In the genomic region with DNA sequence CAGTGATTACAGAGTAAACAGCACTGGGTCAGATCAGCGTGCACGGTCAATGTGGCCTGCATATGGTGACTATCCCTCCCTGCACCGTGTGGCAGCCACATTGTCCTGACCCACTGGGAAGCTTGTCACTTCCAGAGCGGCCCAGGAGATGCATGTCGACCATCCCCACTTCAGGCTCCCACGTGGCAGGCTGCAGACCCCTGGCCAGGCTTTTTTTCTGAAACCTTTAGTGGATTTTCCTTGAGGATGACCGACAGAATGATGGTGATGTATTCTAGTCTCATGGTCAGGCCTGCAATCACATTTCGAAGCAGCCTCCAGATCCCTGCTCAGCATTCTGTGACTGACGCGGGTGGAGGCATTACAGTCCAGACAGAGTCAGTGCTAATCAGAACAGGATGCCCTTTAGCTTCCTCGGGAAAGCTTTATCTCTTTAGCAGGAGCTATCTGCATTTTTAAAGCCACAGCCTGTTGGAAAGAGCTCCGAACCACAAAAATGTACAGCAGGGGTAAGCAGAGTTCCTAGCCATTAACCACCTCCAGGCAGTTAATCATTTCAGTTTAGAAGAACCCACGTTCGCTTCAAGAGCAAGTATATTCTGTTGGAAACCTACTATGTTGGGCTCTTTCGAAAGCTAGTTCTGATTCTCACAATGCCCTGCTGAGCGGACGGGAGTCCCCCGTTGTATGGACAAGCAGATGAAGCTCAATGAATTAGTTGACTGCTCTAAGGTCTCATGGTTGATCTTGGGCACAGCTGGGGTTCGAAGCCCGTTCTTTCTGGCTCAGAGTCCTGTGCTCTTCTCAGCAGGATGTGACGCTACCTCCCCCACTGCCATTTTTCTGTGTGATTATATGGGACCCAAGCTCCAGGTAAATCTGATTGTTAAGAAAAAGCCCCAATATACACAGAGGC, we compare ENCODE assay signal across 10 cellular contexts. TPM values are rescaled to one million over a fixed set of nuclear protein-coding genes. Genes with fewer than 3 reads are reported as not detected.
DNase-seq lines count a peak whose midpoint lies in the region; TF ChIP-seq lines count a peak whose summit lies in the region.
"Had no signal": no experiment of that assay in that cellular context is flagged by ENCODE, and none has a peak within 500 bp of the region (broad histone marks: within the 10 kb centered on the region; RNA-seq: fewer than 3 reads in every experiment).

No MANE protein-coding gene starts in this region.

- H3K27ac ChIP-seq in SK-N-SH (ENCODE audit: low read depth in 2 of 2, low read length in 1 of 2), result peak overlapping the region; percentile 82 to 100
- H3K27ac ChIP-seq: neutrophil had no signal

- no peaks in the 10 kb centered on the region for H3K36me3 Mint-ChIP-seq in neural crest cell (ENCODE audit: low read depth)
- H3K36me3 Mint-ChIP-seq in activated T-cell treated with anti-CD3 and anti-CD28 coated beads, Interleukin-2, amount 50 U/mL, for 24 hours (ENCODE audit: low read depth), result no peaks in the 10 kb centered on the region

- no peak overlapping the region for H3K4me3 Mint-ChIP-seq in neural crest cell
- no peak overlapping the region for H3K4me3 Mint-ChIP-seq in activated T-cell treated with anti-CD3 and anti-CD28 coated beads, Interleukin-2, amount 50 U/mL, for 24 hours

- no peaks in the 10 kb centered on the region for H3K36me3 ChIP-seq in SK-N-SH (replicated peaks in 1 of 2; ENCODE audit: control insufficient read depth in 1 of 2, insufficient read depth in 2 of 2, low read length in 1 of 2)
- H3K36me3 ChIP-seq: neutrophil had no signal

- no peaks in the 10 kb centered on the region for H3K79me2 ChIP-seq in SK-N-SH (ENCODE audit: insufficient read depth)

- H3K27me3 ChIP-seq in SK-N-SH (ENCODE audit: insufficient read depth), result no peaks in the 10 kb centered on the region
- H3K27me3 ChIP-seq: neutrophil had no signal

- H3K27ac Mint-ChIP-seq in neural crest cell (ENCODE audit: unreplicated experiment), result peak overlapping the region; percentile 38
- H3K27ac Mint-ChIP-seq in activated T-cell treated with anti-CD3 and anti-CD28 coated beads, Interleukin-2, amount 50 U/mL, for 24 hours, result no peak overlapping the region

- peak overlapping the region; percentile 73; the same call in 1 of the 2 replicates for H2AFZ ChIP-seq in SK-N-SH (ENCODE audit: low read depth)

- H3F3A ChIP-seq in SK-N-SH (replicated peaks; ENCODE audit: insufficient read depth), result peaks cover 21% of the 10 kb centered on the region

- H3K4me3 ChIP-seq in SK-N-SH (ENCODE audit: low read depth in 2 of 2, low read length in 1 of 2) (no peak overlapping the region), foreskin fibroblast (ENCODE audit: low read depth in 1 of 2, low read length in 2 of 2) (no peak overlapping the region)

- TF ChIP-seq CTCF in SK-N-SH (IDR thresholded peaks at IDR 0.05) (no peak), foreskin fibroblast (IDR thresholded peaks at IDR 0.05; ENCODE audit: low read depth, low read length) (no peak), neural crest cell (conservative IDR thresholded peaks at IDR 0.05) (no peak)

- no peaks in the 10 kb centered on the region for H4K20me1 ChIP-seq in SK-N-SH (ENCODE audit: insufficient read depth)

- DNase-seq in AG20443 (ENCODE audit: low spot score), result peak; percentile 78
- DNase-seq in SK-N-SH, result peak; percentile 82
- DNase-seq in foreskin fibroblast, result peak; percentile 88 to 93
- no peak for DNase-seq in neural crest cell (ENCODE audit: low read depth, low spot score)
- DNase-seq in HPDE6-E6E7 (ENCODE audit: extremely low spot score), result no peak
- no peak for DNase-seq in NCI-H1694 treated with DMSO at 0.1 percent for 48 hours (lab: John Stamatoyannopoulos, UW)
- DNase-seq in activated T-cell treated with anti-CD3 and anti-CD28 coated beads, Interleukin-2, amount 50 U/mL, for 24 hours, result no peak
- no peak for DNase-seq in AML-193 (lab: John Stamatoyannopoulos, UW)
- DNase-seq: SHP77 treated with DMSO at 0.1 percent for 48 hours had no signal

- no peaks in the 10 kb centered on the region for H3K9me3 ChIP-seq in SK-N-SH
- H3K9me3 ChIP-seq: neutrophil had no signal

- CTCF ChIA-PET in SK-N-SH (lab: Yijun Ruan, JAX), result interaction anchor here (0.6 to 3.4 kb wide), 10 partner anchors 9 to 530 kb away, joined by 3 to 18 read pairs (median 9); no protein-coding TSS in a partner anchor

- H3K9me3 Mint-ChIP-seq in neural crest cell, result peaks cover 2% of the 10 kb centered on the region
- no peaks in the 10 kb centered on the region for H3K9me3 Mint-ChIP-seq in activated T-cell treated with anti-CD3 and anti-CD28 coated beads, Interleukin-2, amount 50 U/mL, for 24 hours

- no peaks in the 10 kb centered on the region for H3K27me3 Mint-ChIP-seq in neural crest cell (ENCODE audit: low read depth)
- H3K27me3 Mint-ChIP-seq in activated T-cell treated with anti-CD3 and anti-CD28 coated beads, Interleukin-2, amount 50 U/mL, for 24 hours, result no peaks in the 10 kb centered on the region

- no peaks in the 10 kb centered on the region for H3K9me2 ChIP-seq in SK-N-SH

- POLR2A ChIA-PET in SK-N-SH (lab: Yijun Ruan, JAX), result interaction anchor here (0.6 to 3.5 kb wide), 13 partner anchors 9 to 530 kb away, joined by 3 to 53 read pairs (median 5); no protein-coding TSS in a partner anchor

- H3K4me1 ChIP-seq in SK-N-SH (ENCODE audit: control insufficient read depth in 1 of 2, insufficient read depth in 2 of 2, low read depth in 1 of 2, low read length in 1 of 2), result peaks cover 17 to 55% of the 10 kb centered on the region in 2 experiments

- TF ChIP-seq RAD21 in SK-N-SH (IDR thresholded peaks at IDR 0.05; ENCODE audit: low read length), result peak; percentile 51

- peak overlapping the region; percentile 5; the same call in 1 of the 2 replicates for H3K9ac ChIP-seq in SK-N-SH

- 53% methylated on average over 15 of the region's 21 CpGs for WGBS in SK-N-SH (ENCODE audit: low lambda C conversion rate)

- H3K4me2 ChIP-seq in SK-N-SH, result peak overlapping the region; percentile 28; the same call in 1 of the 2 replicates

- peak; percentile 84 to 92; a peak in 3 of 4 replicates for TF ChIP-seq EP300 in SK-N-SH (IDR thresholded peaks at IDR 0.05; ENCODE audit: borderline replicate concordance in 1 of 2, low read depth in 1 of 2, low read length in 1 of 2)

- peaks cover 36% of the 10 kb centered on the region for H3K4me1 Mint-ChIP-seq in neural crest cell
- H3K4me1 Mint-ChIP-seq in activated T-cell treated with anti-CD3 and anti-CD28 coated beads, Interleukin-2, amount 50 U/mL, for 24 hours (ENCODE audit: low read depth), result no peaks in the 10 kb centered on the region

TF ChIP-seq in SK-N-SH, 30 proteins besides CTCF, POLR2A, EP300 and RAD21 (continues in another document):
- TF ChIP-seq CHD2 (IDR thresholded peaks at IDR 0.05; ENCODE audit: low read length, partially characterized antibody), result peak; percentile 68
- TF ChIP-seq NFIC (IDR thresholded peaks at IDR 0.05; ENCODE audit: borderline replicate concordance), result peak; percentile 87
- TF ChIP-seq, protein P1, sequence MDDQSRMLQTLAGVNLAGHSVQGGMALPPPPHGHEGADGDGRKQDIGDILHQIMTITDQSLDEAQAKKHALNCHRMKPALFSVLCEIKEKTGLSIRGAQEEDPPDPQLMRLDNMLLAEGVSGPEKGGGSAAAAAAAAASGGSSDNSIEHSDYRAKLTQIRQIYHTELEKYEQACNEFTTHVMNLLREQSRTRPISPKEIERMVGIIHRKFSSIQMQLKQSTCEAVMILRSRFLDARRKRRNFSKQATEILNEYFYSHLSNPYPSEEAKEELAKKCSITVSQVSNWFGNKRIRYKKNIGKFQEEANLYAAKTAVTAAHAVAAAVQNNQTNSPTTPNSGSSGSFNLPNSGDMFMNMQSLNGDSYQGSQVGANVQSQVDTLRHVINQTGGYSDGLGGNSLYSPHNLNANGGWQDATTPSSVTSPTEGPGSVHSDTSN (IDR thresholded peaks at IDR 0.05), result peak; percentile 83
- TF ChIP-seq TEAD4 (IDR thresholded peaks at IDR 0.05; ENCODE audit: borderline replicate concordance, insufficient read depth), result peak; percentile 54; the same call in 1 of the 2 replicates
- peak; percentile 42; the same call in 1 of the 2 replicates for TF ChIP-seq SIN3A (IDR thresholded peaks at IDR 0.05; ENCODE audit: borderline replicate concordance, low read depth, low read length)
- TF ChIP-seq EZH2phosphoT487 (IDR thresholded peaks at IDR 0.05; ENCODE audit: borderline replicate concordance, low read depth), result no peak
- peak; percentile 93 for TF ChIP-seq RCOR1 (IDR thresholded peaks at IDR 0.05; ENCODE audit: low read length)
- TF ChIP-seq, protein P2, sequence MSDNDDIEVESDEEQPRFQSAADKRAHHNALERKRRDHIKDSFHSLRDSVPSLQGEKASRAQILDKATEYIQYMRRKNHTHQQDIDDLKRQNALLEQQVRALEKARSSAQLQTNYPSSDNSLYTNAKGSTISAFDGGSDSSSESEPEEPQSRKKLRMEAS (IDR thresholded peaks at IDR 0.05; ENCODE audit: low read depth), result peak; percentile 79
- TF ChIP-seq POLR2AphosphoS5 (IDR thresholded peaks at IDR 0.05; ENCODE audit: low read depth, low read length), result peak; percentile 68
- TF ChIP-seq TAF1 (IDR thresholded peaks at IDR 0.05; ENCODE audit: borderline replicate concordance, low read depth, low read length), result peak; percentile 39; the same call in 1 of the 2 replicates
- peak; percentile 82 for TF ChIP-seq GATA2 (CRISPR knock-in tag; IDR thresholded peaks at IDR 0.05)
- no peak for TF ChIP-seq FOSL2 (IDR thresholded peaks at IDR 0.05; ENCODE audit: borderline replicate concordance, low read depth)
- TF ChIP-seq, protein P3, sequence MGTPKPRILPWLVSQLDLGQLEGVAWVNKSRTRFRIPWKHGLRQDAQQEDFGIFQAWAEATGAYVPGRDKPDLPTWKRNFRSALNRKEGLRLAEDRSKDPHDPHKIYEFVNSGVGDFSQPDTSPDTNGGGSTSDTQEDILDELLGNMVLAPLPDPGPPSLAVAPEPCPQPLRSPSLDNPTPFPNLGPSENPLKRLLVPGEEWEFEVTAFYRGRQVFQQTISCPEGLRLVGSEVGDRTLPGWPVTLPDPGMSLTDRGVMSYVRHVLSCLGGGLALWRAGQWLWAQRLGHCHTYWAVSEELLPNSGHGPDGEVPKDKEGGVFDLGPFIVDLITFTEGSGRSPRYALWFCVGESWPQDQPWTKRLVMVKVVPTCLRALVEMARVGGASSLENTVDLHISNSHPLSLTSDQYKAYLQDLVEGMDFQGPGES (IDR thresholded peaks at IDR 0.05; ENCODE audit: low read depth, low read length), result no peak

RNA-seq across cellular contexts. Expression of a gene that starts 56.5 kb away (rescaled TPM):
- polyA plus RNA-seq in SK-N-SH (2012; rRNA removed), result 40.3 and 73.9 TPM in 2 replicates
- polyA plus RNA-seq in SK-N-SH (2012; cell fraction: cytosol; rRNA removed), result 28.1 and 46.6 TPM in 2 replicates
- 73.9 and 167 TPM in 2 replicates for polyA plus RNA-seq in SK-N-SH (2012; cell fraction: nucleus; rRNA removed)
- 55.6 and 59.9 TPM in 2 replicates for total RNA-seq in neural crest cell

Comparison
In these comparisons a context has a peak if more than half of its experiments do, and no peak if none do; other contexts are left out.
1. DNase-seq: peak in AG20443 (single experiment), SK-N-SH (single experiment) and foreskin fibroblast (2 of 2); none in neural crest cell (single experiment), HPDE6-E6E7 (single experiment), NCI-H1694 treated with DMSO at 0.1 percent for 48 hours (single experiment), activated T-cell treated with anti-CD3 and anti-CD28 coated beads, Interleukin-2, amount 50 U/mL, for 24 hours (single experiment) and AML-193 (0 of 2).